15 cellular contexts compared by ENCODE assay signal in the genomic region with DNA sequence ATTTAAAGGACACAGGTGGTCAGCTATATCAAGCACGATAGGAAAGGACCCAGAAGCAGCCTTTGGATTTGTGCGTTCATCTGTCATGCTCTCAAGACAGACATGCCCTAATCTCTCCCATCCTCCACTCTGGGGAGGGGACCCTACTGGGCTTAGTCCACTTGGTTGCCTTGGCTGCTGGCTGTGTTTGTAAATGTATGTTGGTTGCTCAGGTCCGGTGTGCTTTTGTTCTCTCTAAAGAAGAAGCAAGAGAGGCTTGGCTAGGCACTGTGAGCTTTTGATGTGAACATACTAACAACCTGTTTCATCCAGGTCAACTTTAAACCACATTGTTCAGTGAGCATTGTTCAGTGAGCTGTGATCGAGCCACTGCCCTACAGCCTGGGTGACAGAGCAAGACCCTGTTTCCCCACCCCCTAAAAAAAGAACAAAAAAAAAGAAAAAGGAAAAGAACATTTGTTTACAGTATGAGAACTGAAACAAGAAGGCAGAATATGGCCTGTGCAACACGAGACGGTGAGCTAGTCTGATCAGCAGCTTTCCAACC.
DNase-seq lines count a peak whose midpoint lies in the region; ATAC-seq and TF ChIP-seq lines count a peak whose summit lies in the region.
"Had no signal": no experiment of that assay in that cellular context is flagged by ENCODE, and none has a peak within 500 bp of the region (broad histone marks: within the 10 kb centered on the region; RNA-seq: fewer than 3 reads in every experiment).

No MANE protein-coding gene starts in this region.

- H3K36me3 Mint-ChIP-seq in CD4-positive, alpha-beta T cell (ENCODE audit: low read depth): peaks cover 14% of the 10 kb centered on the region
- peaks cover 43% of the 10 kb centered on the region for H3K36me3 Mint-ChIP-seq in activated naive CD8-positive, alpha-beta T cell treated with anti-CD3 and anti-CD28 coated beads, Interleukin-2, amount 10 ng/mL, durations not matched to agents 7 days and 5 days
- H3K36me3 Mint-ChIP-seq: type B pancreatic cell had no signal

- peaks cover 33% of the 10 kb centered on the region for H3K4me1 Mint-ChIP-seq in CD4-positive, alpha-beta T cell (ENCODE audit: low read depth)
- peaks cover 57% of the 10 kb centered on the region for H3K4me1 Mint-ChIP-seq in activated naive CD8-positive, alpha-beta T cell treated with anti-CD3 and anti-CD28 coated beads, Interleukin-2, amount 10 ng/mL, durations not matched to agents 7 days and 5 days

- H3K27ac ChIP-seq in CD4-positive, alpha-beta T cell (ENCODE audit: low read depth, low read length): no peak overlapping the region
- no peak overlapping the region for H3K27ac ChIP-seq in psoas muscle
- H3K27ac ChIP-seq: epithelial cell of prostate had no signal

- peaks cover 4% of the 10 kb centered on the region for H3K9me3 Mint-ChIP-seq in CD4-positive, alpha-beta T cell
- peaks cover 10% of the 10 kb centered on the region for H3K9me3 Mint-ChIP-seq in activated naive CD8-positive, alpha-beta T cell treated with anti-CD3 and anti-CD28 coated beads, Interleukin-2, amount 10 ng/mL, durations not matched to agents 7 days and 5 days

- no peaks in the 10 kb centered on the region for H3K36me3 ChIP-seq in psoas muscle (ENCODE audit: insufficient read depth in 1 of 2, low read depth in 1 of 2)

- ATAC-seq in CD4-positive, alpha-beta T cell (ENCODE audit: poor library complexity): no peak
- ATAC-seq in GM19023 (IDR thresholded peaks at IDR 0.05; ENCODE audit: unreplicated experiment) (peak; percentile 45), HG03025 (IDR thresholded peaks at IDR 0.05; ENCODE audit: low FRiP score, unreplicated experiment) (peak; percentile 38), psoas muscle (no peak), sciatic nerve (no peak)
- ATAC-seq in activated naive CD8-positive, alpha-beta T cell treated with anti-CD3 and anti-CD28 coated beads, Interleukin-2, amount 10 ng/mL, durations not matched to agents 7 days and 5 days (ENCODE audit: low read depth): no peak

- H3K27me3 Mint-ChIP-seq in CD4-positive, alpha-beta T cell: no peaks in the 10 kb centered on the region
- no peaks in the 10 kb centered on the region for H3K27me3 Mint-ChIP-seq in activated naive CD8-positive, alpha-beta T cell treated with anti-CD3 and anti-CD28 coated beads, Interleukin-2, amount 10 ng/mL, durations not matched to agents 7 days and 5 days
- H3K27me3 Mint-ChIP-seq: type B pancreatic cell had no signal

- TF ChIP-seq CTCF in CD4-positive, alpha-beta T cell (IDR thresholded peaks at IDR 0.05): no peak
- TF ChIP-seq CTCF in psoas muscle (IDR thresholded peaks at IDR 0.05): no peak

- CTCF ChIA-PET in CD4-positive, alpha-beta T cell (lab: Charles Lee): no interaction called here

- no peaks in the 10 kb centered on the region for H3K9me3 ChIP-seq in CD4-positive, alpha-beta T cell (ENCODE audit: control insufficient read depth, low read length)
- H3K9me3 ChIP-seq in psoas muscle: no peaks in the 10 kb centered on the region

- POLR2A ChIA-PET in CD4-positive, alpha-beta T cell (lab: Charles Lee): interaction anchor here (0.6 kb wide), 1 partner anchor 31 kb away, joined by 5 read pairs; no protein-coding TSS in a partner anchor
- POLR2A ChIA-PET in activated naive CD8-positive, alpha-beta T cell treated with anti-CD3 and anti-CD28 coated beads, Interleukin-2, amount 10 ng/mL, durations not matched to agents 7 days and 5 days (lab: Charles Lee): interaction anchor here (0.9 to 1.7 kb wide), 3 partner anchors 405 to 1189 kb away, joined by 3 to 4 read pairs (median 3); partner anchors contain the start of gene NR3C1

- peak overlapping the region; percentile 25 for H3K27ac Mint-ChIP-seq in CD4-positive, alpha-beta T cell
- peak overlapping the region; percentile 54 for H3K27ac Mint-ChIP-seq in activated naive CD8-positive, alpha-beta T cell treated with anti-CD3 and anti-CD28 coated beads, Interleukin-2, amount 10 ng/mL, durations not matched to agents 7 days and 5 days
- H3K27ac Mint-ChIP-seq: type B pancreatic cell had no signal

- no peak overlapping the region for H3K4me3 ChIP-seq in psoas muscle

- 82 to 85% (median 82%) methylated on average over 6 of the region's 6 CpGs for WGBS in psoas muscle, 3 donors

- intact Hi-C loops in CD4-positive, alpha-beta T cell (cut with DNase I, micrococcal nuclease): no loop called here
- intact Hi-C loops in psoas muscle (cut with DNase I): no loop called here
- intact Hi-C loops in sciatic nerve (cut with DNase I): no loop called here

- no peak for DNase-seq in CD4-positive, alpha-beta T cell
- no peak for DNase-seq in activated naive CD8-positive, alpha-beta T cell treated with anti-CD3 and anti-CD28 coated beads, Interleukin-2, amount 10 ng/mL, durations not matched to agents 7 days and 5 days
- DNase-seq in psoas muscle: no peak
- DNase-seq in NCI-H1436 treated with DMSO at 0.1 percent for 48 hours (lab: John Stamatoyannopoulos, UW): no peak
- no peak for DNase-seq in sciatic nerve (ENCODE audit: low spot score)
- DNase-seq in stimulated activated CD4-positive, alpha-beta T cell treated with anti-CD3 and anti-CD28 coated beads, Interleukin-15, amount 100 ng/mL, for 24 hours: no peak
- DNase-seq: AML-193; mesenchymal stem cell; NCI-H146; NK-92 treated with Interleukin-12 subunit alpha and Interleukin-12 subunit beta, amount 100 ng/mL, for 24 hours; retina had no signal

- H3K27me3 ChIP-seq in CD4-positive, alpha-beta T cell (ENCODE audit: control insufficient read depth, insufficient read depth, low read length): no peaks in the 10 kb centered on the region
- H3K27me3 ChIP-seq in psoas muscle (ENCODE audit: insufficient read depth in 3 of 3, low read length in 2 of 3): no peaks in the 10 kb centered on the region

- H3K4me3 Mint-ChIP-seq in CD4-positive, alpha-beta T cell: no peak overlapping the region
- H3K4me3 Mint-ChIP-seq in activated naive CD8-positive, alpha-beta T cell treated with anti-CD3 and anti-CD28 coated beads, Interleukin-2, amount 10 ng/mL, durations not matched to agents 7 days and 5 days: no peak overlapping the region
- H3K4me3 Mint-ChIP-seq: type B pancreatic cell had no signal

- peaks cover 10% of the 10 kb centered on the region for H3K4me1 ChIP-seq in psoas muscle

Comparison
In these comparisons a context has a peak if more than half of its experiments do, and no peak if none do; other contexts are left out.
1. ATAC-seq: peak in GM19023 (single experiment) and HG03025 (single experiment); none in CD4-positive, alpha-beta T cell (single experiment), activated naive CD8-positive, alpha-beta T cell treated with anti-CD3 and anti-CD28 coated beads, Interleukin-2, amount 10 ng/mL, durations not matched to agents 7 days and 5 days (single experiment), psoas muscle (0 of 4) and sciatic nerve (single experiment).